Comparison of ENCODE assay signal across 20 cellular contexts in the genomic region with DNA sequence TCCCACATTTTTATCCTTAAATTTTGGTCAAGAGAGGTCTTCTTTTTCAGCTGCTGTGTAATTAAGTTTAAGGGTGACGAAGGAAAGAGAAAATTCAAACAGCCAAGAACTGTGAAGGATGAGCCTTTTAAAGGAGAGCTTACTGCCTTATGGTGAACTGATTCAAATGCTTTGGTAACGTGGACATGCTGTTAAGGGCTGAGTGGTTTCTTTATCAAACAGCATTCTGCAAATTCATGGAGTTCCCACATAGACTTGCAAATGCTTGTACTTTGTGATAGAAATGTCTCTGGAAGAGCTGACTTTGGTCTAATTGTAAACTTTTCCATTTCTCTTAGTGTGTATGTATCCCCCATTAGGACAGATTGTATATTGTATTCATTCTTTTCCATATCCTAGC.
"Had no signal": no experiment of that assay in that cellular context is flagged by ENCODE, and none has a peak within 500 bp of the region (broad histone marks: within the 10 kb centered on the region; RNA-seq: fewer than 3 reads in every experiment).

No MANE protein-coding gene starts in this region.

- ATAC-seq: activated CD8-positive, alpha-beta T cell treated with anti-CD3 and anti-CD28 coated beads, Interleukin-2, amount 10 ng/mL, durations not matched to agents 7 days and 5 days; effector memory CD8-positive, alpha-beta T cell; left ventricle myocardium superior; natural killer cell treated with Interleukin-12 subunit alpha and Interleukin-12 subunit beta and Interleukin-15 and Interleukin-18, amount 100 ng/mL, for 72 hours; right lobe of liver had no signal

- H3K79me2 ChIP-seq: hepatocyte had no signal

- H3K27me3 ChIP-seq: brain microvascular endothelial cell, colonic mucosa, esophagus muscularis mucosa, right lobe of liver, tibial artery had no signal

- H3K4me2 ChIP-seq: hepatocyte had no signal

- DNase-seq: activated CD4-positive, alpha-beta T cell treated with anti-CD3 and anti-CD28 coated beads for 1 hour; activated CD4-positive, alpha-beta T cell treated with anti-CD3 and anti-CD28 coated beads, Interleukin-2, amount 50 U/mL, for 1 hour; activated CD8-positive, alpha-beta T cell treated with anti-CD3 and anti-CD28 coated beads, Interleukin-2, amount 10 ng/mL, durations not matched to agents 7 days and 5 days; activated gamma-delta T cell treated with Interleukin-2 at 50 U/mL for 16 hours; brain microvascular endothelial cell; colonic mucosa; effector memory CD8-positive, alpha-beta T cell; left ventricle myocardium superior; mammary epithelial cell; midbrain; right lobe of liver; stimulated activated CD4-positive, alpha-beta T cell treated with anti-CD3 and anti-CD28 coated beads, Interleukin-1b, Interleukin-23, amount 100 ng/mL, for 48 hours; T-helper 1 cell; tibial artery; WERI-Rb-1 had no signal

- H3K36me3 ChIP-seq: brain microvascular endothelial cell, colonic mucosa, esophagus muscularis mucosa, right lobe of liver, tibial artery, WERI-Rb-1 had no signal

- H3K27ac ChIP-seq: brain microvascular endothelial cell, colonic mucosa, dorsolateral prefrontal cortex, esophagus muscularis mucosa, hepatocyte, right lobe of liver, skin epidermis, tibial artery, WERI-Rb-1 had no signal

- H3K4me1 ChIP-seq: colonic mucosa, esophagus muscularis mucosa, right lobe of liver, tibial artery had no signal

- H3K9me3 ChIP-seq: colonic mucosa, right lobe of liver, tibial artery had no signal

- H3K4me3 ChIP-seq: colonic mucosa, esophagus muscularis mucosa, hepatocyte, right lobe of liver, skin epidermis, tibial artery had no signal
